ENCODE assay signal across 8 cellular contexts in genomic region chr12:45725631-45726593, GRCh38. TPM values are rescaled to one million over a fixed set of nuclear protein-coding genes. Genes with fewer than 3 reads are reported as not detected.
A peak's percentile ranks its signal among the peaks of the same experiment; 100 is the strongest.
DNase-seq lines count a peak whose midpoint lies in the region; ATAC-seq, FAIRE-seq and TF ChIP-seq lines count a peak whose summit lies in the region.

No MANE protein-coding gene starts in this region.

- H3K9me3 ChIP-seq in thoracic aorta = no peaks in the 10 kb centered on the region

- peak overlapping the region; percentile 94 for H3K4me3 ChIP-seq in thoracic aorta

- H3K27me3 Mint-ChIP-seq in activated naive CD4-positive, alpha-beta T cell treated with anti-CD3 and anti-CD28 coated beads, Interleukin-2, amount 50 U/mL, for 24 hours = no peaks in the 10 kb centered on the region

- peak overlapping the region; percentile 100 for H3K4me3 Mint-ChIP-seq in activated naive CD4-positive, alpha-beta T cell treated with anti-CD3 and anti-CD28 coated beads, Interleukin-2, amount 50 U/mL, for 24 hours

- peak overlapping the region; percentile 100 for H3K27ac Mint-ChIP-seq in activated naive CD4-positive, alpha-beta T cell treated with anti-CD3 and anti-CD28 coated beads, Interleukin-2, amount 50 U/mL, for 24 hours

- TF ChIP-seq CTCF in thoracic aorta (IDR thresholded peaks at IDR 0.05) = peak; percentile 57

- peak; percentile 72 for FAIRE-seq in colon (lab: Jason Lieb, UNC)

- H3K27me3 ChIP-seq in thoracic aorta (replicated peaks; ENCODE audit: insufficient read depth) = no peaks in the 10 kb centered on the region

- no peak for DNase-seq in activated naive CD4-positive, alpha-beta T cell (lab: John Stamatoyannopoulos, UW)
- DNase-seq in LHCN-M2 (ENCODE audit: low read depth) = peak; percentile 55
- DNase-seq in SHP77 (lab: John Stamatoyannopoulos, UW) = peak; percentile 35
- DNase-seq in lung microvascular endothelial cell (ENCODE audit: low read depth in 2 of 2) = peak; percentile 68
- no peak for DNase-seq in thoracic aorta (ENCODE audit: low spot score)

- ATAC-seq in thoracic aorta (ENCODE audit: insufficient number of reproducible peaks, low FRiP score, low read depth) (no peak), GM18873 (IDR thresholded peaks at IDR 0.05; ENCODE audit: low FRiP score, unreplicated experiment) (no peak)

- peak overlapping the region; percentile 97 to 98 for H3K27ac ChIP-seq in thoracic aorta

- peaks cover 39 to 43% of the 10 kb centered on the region in 2 donors for H3K4me1 ChIP-seq in thoracic aorta (ENCODE audit: control insufficient read depth in 1 of 2, low read depth in 2 of 2)

- H3K4me1 Mint-ChIP-seq in activated naive CD4-positive, alpha-beta T cell treated with anti-CD3 and anti-CD28 coated beads, Interleukin-2, amount 50 U/mL, for 24 hours = peaks cover 45% of the 10 kb centered on the region

- H3K36me3 Mint-ChIP-seq in activated naive CD4-positive, alpha-beta T cell treated with anti-CD3 and anti-CD28 coated beads, Interleukin-2, amount 50 U/mL, for 24 hours = peaks cover 7% of the 10 kb centered on the region

- H3K9me3 Mint-ChIP-seq in activated naive CD4-positive, alpha-beta T cell treated with anti-CD3 and anti-CD28 coated beads, Interleukin-2, amount 50 U/mL, for 24 hours = no peaks in the 10 kb centered on the region

- H3K36me3 ChIP-seq in thoracic aorta = no peaks in the 10 kb centered on the region

RNA-seq across cellular contexts. Expression of gene ARID2, which starts 3.6 kb away (rescaled TPM):
- total RNA-seq in LHCN-M2 (2014; rRNA removed) (12.2 and 12.3 TPM in 2 replicates), lung microvascular endothelial cell (9.4 and 11.5 TPM in 2 replicates), thoracic aorta (10 to 100 TPM; 30.5 to 36.2 TPM)
- polyA plus RNA-seq in LHCN-M2 (2012) = 3.3 TPM

Comparison
In these comparisons a context has a peak if more than half of its experiments do, and no peak if none do; other contexts are left out.
1. DNase-seq: peak in LHCN-M2 (single experiment), SHP77 (2 of 2) and lung microvascular endothelial cell (2 of 2); none in activated naive CD4-positive, alpha-beta T cell (0 of 4) and thoracic aorta (single experiment).